1 cellular context compared by ENCODE assay signal in genomic region chr18:75936862-75937261, GRCh38.
TF ChIP-seq lines count a peak whose summit lies in the region.

No MANE protein-coding gene starts in this region.

TF ChIP-seq in WTC11, 78 proteins besides CTCF, POLR2A, EP300 and RAD21 (continued from another document):
- peak; percentile 67; the same call in 1 of the 2 replicates for TF ChIP-seq ERG (CRISPR knock-in tag; IDR thresholded peaks at IDR 0.05)
- no peak for TF ChIP-seq ZNF281 (CRISPR knock-in tag; IDR thresholded peaks at IDR 0.05)
- TF ChIP-seq ZSCAN18 (CRISPR knock-in tag; IDR thresholded peaks at IDR 0.05): peak; percentile 96
- no peak for TF ChIP-seq ZNF425 (CRISPR knock-in tag; conservative IDR thresholded peaks at IDR 0.05)
- 0 out of 2 replicates have a peak, but pooled peaks have one; percentile 46 for TF ChIP-seq PRRX2 (CRISPR knock-in tag; IDR thresholded peaks at IDR 0.05)
- no peak for TF ChIP-seq NR3C1 (CRISPR knock-in tag; conservative IDR thresholded peaks at IDR 0.05; ENCODE audit: low read depth)
- TF ChIP-seq ZNF317 (CRISPR knock-in tag; IDR thresholded peaks at IDR 0.05; ENCODE audit: borderline replicate concordance, low read depth): no peak
- no peak for TF ChIP-seq FOXP4 (CRISPR knock-in tag; IDR thresholded peaks at IDR 0.05)
- TF ChIP-seq EMX1 (CRISPR knock-in tag; IDR thresholded peaks at IDR 0.05): peak; percentile 82
- TF ChIP-seq ATF3 (CRISPR knock-in tag; conservative IDR thresholded peaks at IDR 0.05): no peak
- no peak for TF ChIP-seq ZNF232 (CRISPR knock-in tag; IDR thresholded peaks at IDR 0.05)
- peak; percentile 76 for TF ChIP-seq ZNF532 (CRISPR knock-in tag; IDR thresholded peaks at IDR 0.05; ENCODE audit: borderline replicate concordance)
- TF ChIP-seq MXD4 (CRISPR knock-in tag; IDR thresholded peaks at IDR 0.05; ENCODE audit: borderline replicate concordance): peak; percentile 90
- TF ChIP-seq KAT7 (CRISPR knock-in tag; IDR thresholded peaks at IDR 0.05; ENCODE audit: borderline replicate concordance): no peak
- no peak for TF ChIP-seq ZNF416 (CRISPR knock-in tag; IDR thresholded peaks at IDR 0.05)
